32 cellular contexts compared by ENCODE assay signal in the genomic region with DNA sequence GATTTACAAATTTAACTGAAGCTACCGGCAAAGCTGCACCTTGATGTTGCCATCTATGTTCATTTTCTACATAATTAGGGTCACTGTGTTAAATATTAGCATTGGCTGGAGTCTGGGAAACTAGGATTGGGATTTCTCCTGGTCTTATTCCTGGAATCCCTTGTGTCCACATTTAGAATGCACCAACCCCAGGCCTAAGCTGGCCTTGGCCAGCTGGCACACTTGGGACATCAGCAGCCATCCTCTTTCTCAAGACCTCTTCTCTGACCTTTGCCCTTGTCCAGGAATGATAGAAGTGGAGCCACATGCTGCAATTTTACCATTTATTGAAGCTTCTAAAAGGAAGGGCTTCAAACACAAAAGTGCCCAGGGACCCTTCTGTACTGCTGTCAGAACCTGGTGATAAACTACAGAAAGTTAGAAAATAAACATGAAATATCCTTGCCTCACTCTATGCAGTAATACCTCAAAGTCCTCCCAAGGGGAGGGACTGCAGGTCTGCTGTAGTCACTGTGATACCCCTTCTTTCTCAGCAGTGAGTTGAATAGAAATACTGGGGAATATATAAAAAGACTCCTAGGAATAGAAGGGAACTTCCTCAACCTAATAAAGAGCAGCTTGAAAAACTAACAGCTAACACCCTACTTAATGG. TPM values are rescaled to one million over a fixed set of nuclear protein-coding genes. Genes with fewer than 3 reads are reported as not detected.
"Had no signal": no experiment of that assay in that cellular context is flagged by ENCODE, and none has a peak within 500 bp of the region (broad histone marks: within the 10 kb centered on the region; RNA-seq: fewer than 3 reads in every experiment).

No MANE protein-coding gene starts in this region.

- H3K27ac ChIP-seq: heart right ventricle, hepatocyte, lower lobe of right lung, neural progenitor cell, neutrophil, ovary, prostate gland, skin epidermis, spleen, suprapubic skin, thoracic aorta, tibial nerve, upper lobe of left lung, vagina had no signal

- DNase-seq: heart right ventricle; islet precursor cell; left ventricle myocardium superior; lower lobe of right lung; mammary epithelial cell; mesenchymal stem cell; naive B cell; natural killer cell; nephron progenitor cell; ovary; posterior cingulate gyrus; retina; right cardiac atrium; spleen; stimulated activated CD4-positive, alpha-beta T cell treated with anti-CD3 and anti-CD28 coated beads, Interleukin-4, amount 100 ng/mL, for 24 hours; stimulated activated naive CD4-positive, alpha-beta T cell; upper lobe of left lung had no signal

- H3K9me3 ChIP-seq: heart right ventricle, lower lobe of right lung, neutrophil, ovary, prostate gland, spleen, suprapubic skin, thoracic aorta, tibial nerve, upper lobe of left lung, vagina had no signal

- H3K79me2 ChIP-seq: hepatocyte had no signal

- H3K4me2 ChIP-seq: hepatocyte, neural progenitor cell had no signal

- H3K4me1 ChIP-seq: lower lobe of right lung, prostate gland, spleen, upper lobe of left lung, vagina had no signal

- H2AFZ ChIP-seq: hepatocyte, neural progenitor cell had no signal

- H3K9ac ChIP-seq: neural progenitor cell had no signal

- ATAC-seq: heart right ventricle; left ventricle myocardium superior; lower lobe of right lung; natural killer cell; right cardiac atrium; stimulated activated effector memory CD8-positive, alpha-beta T cell treated with anti-CD3 and anti-CD28 coated beads, Interleukin-12 subunit alpha, Interleukin-12 subunit beta, amount 100 ng/mL, for 72 hours had no signal

- H3K36me3 ChIP-seq: heart right ventricle, lower lobe of right lung, neural progenitor cell, neutrophil, ovary, prostate gland, spleen, suprapubic skin, thoracic aorta, tibial nerve, upper lobe of left lung, vagina had no signal

- H3K27me3 ChIP-seq: heart right ventricle, hepatocyte, neural progenitor cell, neutrophil, ovary, spleen, tibial nerve, upper lobe of left lung, vagina had no signal

- H3K4me3 ChIP-seq: heart right ventricle, hepatocyte, lower lobe of right lung, neural progenitor cell, ovary, prostate gland, skin epidermis, spleen, suprapubic skin, thoracic aorta, tibial nerve, upper lobe of left lung, vagina had no signal

RNA-seq across cellular contexts. Expression of gene C1orf105, which starts 37.1 kb away (rescaled TPM):
- total RNA-seq: kidney epithelial cell, lower lobe of right lung, mammary epithelial cell, mucosa of gallbladder, natural killer cell, omental fat pad, ovary, spleen, subcutaneous adipose tissue, thoracic aorta, tibial nerve, upper lobe of left lung, vagina had no signal
- polyA plus RNA-seq: mammary epithelial cell, ovary, spleen, urinary bladder had no signal
